In the genomic region with DNA sequence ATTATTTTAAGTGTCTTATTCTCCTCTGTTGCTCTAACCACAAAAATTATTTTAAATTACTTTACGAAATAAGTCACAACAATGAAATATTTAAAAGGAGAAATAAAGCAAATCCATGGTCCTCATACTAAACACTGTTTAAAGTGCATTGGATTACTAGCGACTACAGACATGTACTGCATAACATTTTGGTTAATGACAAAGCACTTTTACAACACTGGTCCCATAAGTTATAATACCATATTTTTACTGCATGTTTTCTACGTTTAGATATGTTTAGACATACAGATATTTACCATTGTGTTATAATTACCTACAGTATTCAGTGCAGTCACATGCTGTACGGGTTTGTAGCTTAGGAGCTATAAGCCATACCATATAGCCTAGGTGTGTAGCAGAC, we compare ENCODE assay signal across 8 cellular contexts. TPM values are rescaled to one million over a fixed set of nuclear protein-coding genes. Genes with fewer than 3 reads are reported as not detected.
"Had no signal": no experiment of that assay in that cellular context is flagged by ENCODE, and none has a peak within 500 bp of the region (broad histone marks: within the 10 kb centered on the region; RNA-seq: fewer than 3 reads in every experiment).

No MANE protein-coding gene starts in this region.

- DNase-seq: GDM1, GF-D8 had no signal

- FAIRE-seq: G401.6, GM12878, GM12891, GM12892, GM18507, GM19239 had no signal

- ATAC-seq: GM12878 had no signal

- H3K4me3 ChIP-seq: GM12878 had no signal

RNA-seq across cellular contexts. Expression of a gene that starts 59.2 kb away (rescaled TPM):
- total RNA-seq: GM12878 had no signal
- polyA plus RNA-seq: GM12878 had no signal
